ENCODE assay signal across 12 cellular contexts in genomic region chr1:116557323-116557878, GRCh38. TPM values are rescaled to one million over a fixed set of nuclear protein-coding genes. Genes with fewer than 3 reads are reported as not detected.
DNase-seq lines count a peak whose midpoint lies in the region; ATAC-seq lines count a peak whose summit lies in the region.
"Had no signal": no experiment of that assay in that cellular context is flagged by ENCODE, and none has a peak within 500 bp of the region (broad histone marks: within the 10 kb centered on the region; RNA-seq: fewer than 3 reads in every experiment).

No MANE protein-coding gene starts in this region.

- DNase-seq in activated T-cell treated with anti-CD3 and anti-CD28 coated beads, Interleukin-2, amount 50 U/mL, for 72 hours, result no peak
- DNase-seq in activated T-cell treated with anti-CD3 and anti-CD28 coated beads, Interleukin-2, amount 50 U/mL, for 48 hours, result no peak
- no peak for DNase-seq in central memory CD8-positive, alpha-beta T cell (ENCODE audit: low spot score in 2 of 2)
- no peak for DNase-seq in stimulated activated naive B cell treated with anti-CD40 and anti-IgM and Interleukin-4, amounts not matched to agents 10 μg/mL and 1 μg/mL and 100 μg/mL, for 72 hours
- DNase-seq in iPS-NIHi11 (ENCODE audit: low spot score), result no peak
- DNase-seq: NCI-H2081 treated with DMSO at 0.1 percent for 48 hours, NCI-H748 treated with DMSO at 0.1 percent for 48 hours, pancreas had no signal

- H3K9me3 ChIP-seq in KOPT-K1 (ENCODE audit: insufficient read depth, low read length, poor library complexity, severe bottlenecking), result peaks cover 3% of the 10 kb centered on the region
- H3K9me3 ChIP-seq: pancreas, upper lobe of left lung had no signal

- H3K4me1 Mint-ChIP-seq in activated T-cell treated with anti-CD3 and anti-CD28 coated beads, Interleukin-2, amount 50 U/mL, for 72 hours (ENCODE audit: low read depth), result peaks cover 88% of the 10 kb centered on the region
- H3K4me1 Mint-ChIP-seq in central memory CD8-positive, alpha-beta T cell, result peaks cover 84% of the 10 kb centered on the region
- peaks cover 44 to 93% of the 10 kb centered on the region in 2 donors for H3K4me1 Mint-ChIP-seq in stimulated activated naive B cell treated with anti-CD40 and anti-IgM and Interleukin-4, amounts not matched to agents 10 μg/mL and 1 μg/mL and 100 μg/mL, for 72 hours

- peak overlapping the region; percentile 56 for H3K27ac ChIP-seq in KOPT-K1 (ENCODE audit: low read depth, low read length, poor library complexity, severe bottlenecking)
- H3K27ac ChIP-seq: pancreas had no signal

- peaks cover 4 to 7% of the 10 kb centered on the region in 2 donors for H3K36me3 Mint-ChIP-seq in activated T-cell treated with anti-CD3 and anti-CD28 coated beads, Interleukin-2, amount 50 U/mL, for 72 hours (ENCODE audit: insufficient read depth in 2 of 2)
- peaks cover 5% of the 10 kb centered on the region for H3K36me3 Mint-ChIP-seq in central memory CD8-positive, alpha-beta T cell (ENCODE audit: insufficient read depth)
- H3K36me3 Mint-ChIP-seq in stimulated activated naive B cell treated with anti-CD40 and anti-IgM and Interleukin-4, amounts not matched to agents 10 μg/mL and 1 μg/mL and 100 μg/mL, for 72 hours, result peaks cover 44 to 66% of the 10 kb centered on the region in 2 donors

- H3K27ac Mint-ChIP-seq in activated T-cell treated with anti-CD3 and anti-CD28 coated beads, Interleukin-2, amount 50 U/mL, for 72 hours, result peak overlapping the region; percentile 90
- peak overlapping the region; percentile 81 for H3K27ac Mint-ChIP-seq in central memory CD8-positive, alpha-beta T cell (ENCODE audit: low read depth)
- H3K27ac Mint-ChIP-seq in stimulated activated naive B cell treated with anti-CD40 and anti-IgM and Interleukin-4, amounts not matched to agents 10 μg/mL and 1 μg/mL and 100 μg/mL, for 72 hours, result peak overlapping the region; percentile 99

- peaks cover 3% of the 10 kb centered on the region for H3K36me3 ChIP-seq in KOPT-K1 (ENCODE audit: insufficient read depth, low read length)
- H3K36me3 ChIP-seq: pancreas, upper lobe of left lung had no signal

- H3K27me3 Mint-ChIP-seq in activated T-cell treated with anti-CD3 and anti-CD28 coated beads, Interleukin-2, amount 50 U/mL, for 72 hours (ENCODE audit: low read depth), result no peaks in the 10 kb centered on the region
- H3K27me3 Mint-ChIP-seq in central memory CD8-positive, alpha-beta T cell, result no peaks in the 10 kb centered on the region
- no peaks in the 10 kb centered on the region for H3K27me3 Mint-ChIP-seq in stimulated activated naive B cell treated with anti-CD40 and anti-IgM and Interleukin-4, amounts not matched to agents 10 μg/mL and 1 μg/mL and 100 μg/mL, for 72 hours

- H3K9me3 Mint-ChIP-seq in activated T-cell treated with anti-CD3 and anti-CD28 coated beads, Interleukin-2, amount 50 U/mL, for 72 hours, result peaks cover 0 to 1% of the 10 kb centered on the region in 2 donors
- no peaks in the 10 kb centered on the region for H3K9me3 Mint-ChIP-seq in central memory CD8-positive, alpha-beta T cell
- peaks cover 2% of the 10 kb centered on the region in 2 donors for H3K9me3 Mint-ChIP-seq in stimulated activated naive B cell treated with anti-CD40 and anti-IgM and Interleukin-4, amounts not matched to agents 10 μg/mL and 1 μg/mL and 100 μg/mL, for 72 hours

- ATAC-seq in activated T-cell treated with anti-CD3 and anti-CD28 coated beads, Interleukin-2, amount 50 U/mL, for 72 hours (replicated peaks in 1 of 2), result no peak
- ATAC-seq in central memory CD8-positive, alpha-beta T cell (replicated peaks; ENCODE audit: extremely low read depth, poor library complexity, severe bottlenecking), result no peak
- ATAC-seq in stimulated activated naive B cell treated with anti-CD40 and anti-IgM and Interleukin-4, amounts not matched to agents 10 μg/mL and 1 μg/mL and 100 μg/mL, for 72 hours (replicated peaks), result no peak
- no peak for ATAC-seq in GM21526 (IDR thresholded peaks at IDR 0.05; ENCODE audit: low FRiP score, unreplicated experiment)
- ATAC-seq in GM18909 (IDR thresholded peaks at IDR 0.05; ENCODE audit: poor library complexity, unreplicated experiment), result no peak

- peak overlapping the region; percentile 64 to 82 for H3K4me3 Mint-ChIP-seq in activated T-cell treated with anti-CD3 and anti-CD28 coated beads, Interleukin-2, amount 50 U/mL, for 72 hours
- peak overlapping the region; percentile 26 for H3K4me3 Mint-ChIP-seq in central memory CD8-positive, alpha-beta T cell
- peak overlapping the region; percentile 72 to 74 for H3K4me3 Mint-ChIP-seq in stimulated activated naive B cell treated with anti-CD40 and anti-IgM and Interleukin-4, amounts not matched to agents 10 μg/mL and 1 μg/mL and 100 μg/mL, for 72 hours

RNA-seq across cellular contexts. Expression of gene CD58, which starts 13.4 kb away (rescaled TPM):
- total RNA-seq in activated T-cell treated with anti-CD3 and anti-CD28 coated beads, Interleukin-2, amount 50 U/mL, for 72 hours, result 10 to 100 TPM; 15.4 to 32.7 TPM
